In genomic region chr2:236862961-236863728, GRCh38 we compare ENCODE assay signal across 9 cellular contexts.
DNase-seq lines count a peak whose midpoint lies in the region; ATAC-seq and TF ChIP-seq lines count a peak whose summit lies in the region.
"Had no signal": no experiment of that assay in that cellular context is flagged by ENCODE, and none has a peak within 500 bp of the region (broad histone marks: within the 10 kb centered on the region; RNA-seq: fewer than 3 reads in every experiment).

No MANE protein-coding gene starts in this region.

- ATAC-seq in GM19351 (IDR thresholded peaks at IDR 0.05; ENCODE audit: unreplicated experiment) (peak; percentile 74), HG03342 (IDR thresholded peaks at IDR 0.05; ENCODE audit: unreplicated experiment) (peak; percentile 88)
- ATAC-seq in naive thymus-derived CD4-positive, alpha-beta T cell: no peak

- H3K4me3 ChIP-seq in endodermal cell (ENCODE audit: low read length): no peak overlapping the region
- no peak overlapping the region for H3K4me3 ChIP-seq in skeletal muscle cell (ENCODE audit: low read depth, low read length)
- no peak overlapping the region for H3K4me3 ChIP-seq in naive thymus-derived CD4-positive, alpha-beta T cell (ENCODE audit: low read length)
- H3K4me3 ChIP-seq in spleen: no peak overlapping the region

- H3K36me3 ChIP-seq in endodermal cell (ENCODE audit: control insufficient read depth, insufficient read depth, low read length): no peaks in the 10 kb centered on the region
- no peaks in the 10 kb centered on the region for H3K36me3 ChIP-seq in naive thymus-derived CD4-positive, alpha-beta T cell (ENCODE audit: control insufficient read depth in 2 of 3, insufficient read depth in 3 of 3, low read length in 3 of 3)
- no peaks in the 10 kb centered on the region for H3K36me3 ChIP-seq in spleen

- POLR2A ChIA-PET in naive thymus-derived CD4-positive, alpha-beta T cell (lab: Charles Lee): no interaction called here

- 89 to 91% methylated on average over 7 to 9 of the region's 9 CpGs for WGBS in endodermal cell (ENCODE audit: insufficient coverage in 1 of 2, insufficient read length in 1 of 2), 2 experiments
- WGBS in spleen, 5 donors: 82 to 95% (median 91%) methylated on average over 9 of the region's 9 CpGs

- H3K9me3 ChIP-seq in endodermal cell (ENCODE audit: control insufficient read depth, low read length) (peaks cover 33% of the 10 kb centered on the region), spleen (peaks cover 0 to 38% (median 29%) of the 10 kb centered on the region in 8 donors)
- H3K9me3 ChIP-seq in naive thymus-derived CD4-positive, alpha-beta T cell (ENCODE audit: control insufficient read depth in 2 of 3, low read length in 3 of 3): no peaks in the 10 kb centered on the region

- H3K4me1 ChIP-seq in endodermal cell (ENCODE audit: control insufficient read depth, insufficient read depth, low read length) (peaks cover 4% of the 10 kb centered on the region), spleen (peaks cover 0 to 15% (median 0%) of the 10 kb centered on the region in 6 donors)
- H3K4me1 ChIP-seq in naive thymus-derived CD4-positive, alpha-beta T cell (ENCODE audit: control insufficient read depth in 2 of 2, insufficient read depth in 2 of 2, low read length in 2 of 2): no peaks in the 10 kb centered on the region

- H3K9ac ChIP-seq in endodermal cell (ENCODE audit: extremely low read depth, low read length, poor library complexity, severe bottlenecking): no peak overlapping the region

- peaks cover 20% of the 10 kb centered on the region for H3K4me1 Mint-ChIP-seq in endodermal cell
- H3K4me1 Mint-ChIP-seq in naive thymus-derived CD4-positive, alpha-beta T cell: no peaks in the 10 kb centered on the region
- H3K4me1 Mint-ChIP-seq: activated naive CD8-positive, alpha-beta T cell treated with anti-CD3 and anti-CD28 coated beads, Interleukin-2, amount 10 ng/mL, durations not matched to agents 7 days and 5 days had no signal

- H3K27ac Mint-ChIP-seq in endodermal cell: no peak overlapping the region
- H3K27ac Mint-ChIP-seq in naive thymus-derived CD4-positive, alpha-beta T cell: no peak overlapping the region
- H3K27ac Mint-ChIP-seq: activated naive CD8-positive, alpha-beta T cell treated with anti-CD3 and anti-CD28 coated beads, Interleukin-2, amount 10 ng/mL, durations not matched to agents 7 days and 5 days had no signal

- H3K27ac ChIP-seq in endodermal cell (ENCODE audit: low read depth, low read length) (peak overlapping the region; percentile 49), spleen (no peak overlapping the region)
- no peak overlapping the region for H3K27ac ChIP-seq in naive thymus-derived CD4-positive, alpha-beta T cell (ENCODE audit: low read depth, low read length)

- peaks cover 46% of the 10 kb centered on the region for H3K9me3 Mint-ChIP-seq in endodermal cell
- H3K9me3 Mint-ChIP-seq in naive thymus-derived CD4-positive, alpha-beta T cell: peaks cover 0 to 16% (median 7%) of the 10 kb centered on the region in 11 donors

- no peak overlapping the region for H3K4me3 Mint-ChIP-seq in endodermal cell
- H3K4me3 Mint-ChIP-seq in naive thymus-derived CD4-positive, alpha-beta T cell: no peak overlapping the region
- H3K4me3 Mint-ChIP-seq: activated naive CD8-positive, alpha-beta T cell treated with anti-CD3 and anti-CD28 coated beads, Interleukin-2, amount 10 ng/mL, durations not matched to agents 7 days and 5 days had no signal

- H3K27me3 ChIP-seq in endodermal cell (ENCODE audit: control insufficient read depth, insufficient read depth, low read length, poor library complexity, severe bottlenecking) (no peaks in the 10 kb centered on the region), spleen (replicated peaks in 1 of 7) (peaks cover 0 to 15% (median 0%) of the 10 kb centered on the region in 7 donors)
- H3K27me3 ChIP-seq in naive thymus-derived CD4-positive, alpha-beta T cell (ENCODE audit: control insufficient read depth in 2 of 2, insufficient read depth in 2 of 2, low read length in 2 of 2): no peaks in the 10 kb centered on the region

- no peak for TF ChIP-seq POLR2A in spleen (IDR thresholded peaks at IDR 0.05)

- peaks cover 16% of the 10 kb centered on the region for H3K27me3 Mint-ChIP-seq in endodermal cell (ENCODE audit: insufficient read depth)
- H3K27me3 Mint-ChIP-seq in naive thymus-derived CD4-positive, alpha-beta T cell: peaks cover 0 to 4% (median 0%) of the 10 kb centered on the region in 5 donors
- H3K27me3 Mint-ChIP-seq: activated naive CD8-positive, alpha-beta T cell treated with anti-CD3 and anti-CD28 coated beads, Interleukin-2, amount 10 ng/mL, durations not matched to agents 7 days and 5 days had no signal

- CTCF ChIA-PET in naive thymus-derived CD4-positive, alpha-beta T cell (lab: Charles Lee): no interaction called here

- intact Hi-C loops in naive thymus-derived CD4-positive, alpha-beta T cell (cut with micrococcal nuclease): no loop called here
- intact Hi-C loops in spleen (cut with DNase I; ENCODE audit: low total_unique reads): no loop called here

- TF ChIP-seq CTCF in endodermal cell (conservative IDR thresholded peaks at IDR 0.05): no peak
- TF ChIP-seq CTCF in spleen (IDR thresholded peaks at IDR 0.05 in 8 of 11, conservative IDR thresholded peaks at IDR 0.05 in 3 of 11): no peak

- peaks cover 12% of the 10 kb centered on the region for H3K36me3 Mint-ChIP-seq in endodermal cell (ENCODE audit: low read depth)
- peaks cover 0 to 4% (median 0%) of the 10 kb centered on the region in 5 donors for H3K36me3 Mint-ChIP-seq in naive thymus-derived CD4-positive, alpha-beta T cell
- H3K36me3 Mint-ChIP-seq: activated naive CD8-positive, alpha-beta T cell treated with anti-CD3 and anti-CD28 coated beads, Interleukin-2, amount 10 ng/mL, durations not matched to agents 7 days and 5 days had no signal

- DNase-seq in endodermal cell (no peak), skeletal muscle cell (ENCODE audit: low read depth) (peak; percentile 76), NCI-H1417 treated with DMSO at 0.1 percent for 48 hours (lab: John Stamatoyannopoulos, UW) (no peak), spleen (no peak)
- no peak for DNase-seq in naive thymus-derived CD4-positive, alpha-beta T cell
- DNase-seq in activated CD4-positive, alpha-beta T cell treated with anti-CD3 and anti-CD28 coated beads for 4 hours: no peak
- DNase-seq: activated naive CD8-positive, alpha-beta T cell treated with anti-CD3 and anti-CD28 coated beads, Interleukin-2, amount 10 ng/mL, durations not matched to agents 7 days and 5 days had no signal
